ENCODE assay signal across 8 cellular contexts in the genomic region with DNA sequence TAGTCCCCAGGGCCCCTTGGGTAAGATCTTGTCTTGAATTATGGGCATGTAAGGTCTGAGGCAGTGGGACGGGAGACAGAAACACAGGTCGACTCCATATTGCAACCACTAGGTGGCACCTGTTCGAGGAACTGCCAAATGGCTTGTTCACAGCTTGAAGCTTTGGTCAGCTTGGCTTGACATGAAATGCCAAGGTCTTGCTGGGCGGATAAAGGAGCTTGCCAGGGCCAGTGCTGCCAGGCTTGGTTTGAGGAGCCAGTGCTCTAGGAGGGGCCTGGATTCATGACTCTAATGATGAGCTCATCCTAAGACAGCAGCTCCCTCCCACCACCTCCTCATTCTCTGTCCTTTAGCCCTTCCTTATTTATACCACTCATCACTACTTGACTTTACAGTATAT. TPM values are rescaled to one million over a fixed set of nuclear protein-coding genes. Genes with fewer than 3 reads are reported as not detected.
DNase-seq lines count a peak whose midpoint lies in the region; ATAC-seq and TF ChIP-seq lines count a peak whose summit lies in the region.

No MANE protein-coding gene starts in this region.

- WGBS in body of pancreas, 2 donors: 3% methylated on average over 4 of the region's 4 CpGs
- no CpG with 5 or more reads among the region's 4 CpGs for WGBS in iPS DF 6.9 (ENCODE audit: insufficient coverage, insufficient read length)

- DNase-seq in EH (ENCODE audit: low read depth) (peak; percentile 80), HCT116 (ENCODE audit: low read depth, low spot score) (peak; percentile 75), NCI-H1930 (lab: John Stamatoyannopoulos, UW) (peak; percentile 24 to 64), T1000 (lab: John Stamatoyannopoulos, UW) (peak; percentile 23), body of pancreas (peak; percentile 70 to 87 (median 82)), iPS DF 6.9 (ENCODE audit: low read depth, low spot score) (peak; percentile 72)
- peak; percentile 21 to 40 for DNase-seq in stimulated activated CD4-positive, alpha-beta T cell treated with anti-CD3 and anti-CD28 coated beads, Interleukin-12 subunit alpha, Interleukin-12 subunit beta, amount 100 ng/mL, for 24 hours (ENCODE audit: low read depth in 2 of 2)

- no peak overlapping the region for H3K9ac ChIP-seq in HCT116 (ENCODE audit: low read length)

- no peak overlapping the region for H3K4me3 ChIP-seq in HCT116 (replicated peaks in 1 of 2; ENCODE audit: low read depth in 1 of 2, low read length in 2 of 2)
- H3K4me3 ChIP-seq in body of pancreas: no peak overlapping the region
- H3K4me3 ChIP-seq in iPS DF 6.9 (ENCODE audit: low read length): no peak overlapping the region

- H3K79me2 ChIP-seq in HCT116 (ENCODE audit: insufficient read depth, low read length): no peaks in the 10 kb centered on the region

- POLR2A ChIA-PET in HCT116 (lab: Charles Lee): no interaction called here

- no peaks in the 10 kb centered on the region for H4K20me1 ChIP-seq in HCT116 (ENCODE audit: insufficient read depth)

- RAD21 ChIA-PET in HCT116 (lab: Charles Lee; ENCODE audit: low non-redundant PET in 1 of 2, low total read pairs in 2 of 2, uncharacterized antibody in 2 of 2, unreplicated experiment in 2 of 2): interaction anchor here (0.8 to 2.6 kb wide), 6 partner anchors 80 to 569 kb away, joined by 3 to 20 read pairs (median 5); no protein-coding TSS in a partner anchor

- peak overlapping the region; percentile 77 for H2AFZ ChIP-seq in HCT116 (ENCODE audit: low read depth, low read length, poor library complexity, severe bottlenecking)

- TF ChIP-seq POLR2A in HCT116 (IDR thresholded peaks at IDR 0.05; ENCODE audit: borderline replicate concordance, extremely low read depth, insufficient read depth, insufficient read length) (no peak), body of pancreas (IDR thresholded peaks at IDR 0.05) (no peak)

- H3K9me2 ChIP-seq in HCT116 (ENCODE audit: insufficient read depth): no peaks in the 10 kb centered on the region

- H3K9me3 ChIP-seq in HCT116 (ENCODE audit: control insufficient read depth in 1 of 2, insufficient read depth in 1 of 2, low read depth in 1 of 2, low read length in 2 of 2) (no peaks in the 10 kb centered on the region), body of pancreas (no peaks in the 10 kb centered on the region), iPS DF 6.9 (ENCODE audit: control insufficient read depth, insufficient read depth, low read length) (no peaks in the 10 kb centered on the region)

- intact Hi-C loops in HCT116 (cut with micrococcal nuclease) (loop anchor here (1.0 kb wide), 2 partner anchors 122 to 491 kb away; no protein-coding TSS in a partner anchor), body of pancreas (cut with DNase I) (loop anchor here (5.0 to 10.0 kb wide), 2 partner anchors 127 to 489 kb away; no protein-coding TSS in a partner anchor)

- no peak overlapping the region for H3K27ac ChIP-seq in HCT116 (ENCODE audit: low read depth, low read length)
- H3K27ac ChIP-seq in body of pancreas: no peak overlapping the region
- H3K27ac ChIP-seq in iPS DF 6.9 (ENCODE audit: low read length): no peak overlapping the region

- H3K4me1 ChIP-seq in HCT116 (ENCODE audit: control insufficient read depth in 1 of 2, insufficient read depth in 2 of 2, low read length in 2 of 2): 0 out of 4 replicates have a peak, but pooled peaks cover 0 to 2% of the 10 kb centered on the region in 2 experiments
- H3K4me1 ChIP-seq in body of pancreas: peaks cover 5% of the 10 kb centered on the region
- H3K4me1 ChIP-seq in iPS DF 6.9 (ENCODE audit: control insufficient read depth, insufficient read depth, low read length): no peaks in the 10 kb centered on the region; the same call in 1 of the 2 replicates

- H3K27me3 ChIP-seq in HCT116 (ENCODE audit: insufficient read depth, low read length) (no peaks in the 10 kb centered on the region), body of pancreas (no peaks in the 10 kb centered on the region), iPS DF 6.9 (ENCODE audit: control insufficient read depth, insufficient read depth, low read length) (no peaks in the 10 kb centered on the region)

- no peaks in the 10 kb centered on the region for H3K36me3 ChIP-seq in HCT116 (ENCODE audit: control insufficient read depth in 1 of 2, insufficient read depth in 2 of 2, low read length in 2 of 2)
- no peaks in the 10 kb centered on the region for H3K36me3 ChIP-seq in body of pancreas (replicated peaks in 1 of 2; ENCODE audit: insufficient read depth in 1 of 2, low read depth in 2 of 2)
- no peaks in the 10 kb centered on the region for H3K36me3 ChIP-seq in iPS DF 6.9 (ENCODE audit: control insufficient read depth, insufficient read depth, low read length)

- ATAC-seq in HCT116: peak; percentile 98
- peak; percentile 76 for ATAC-seq in body of pancreas
- no peak for ATAC-seq in GM19324 (IDR thresholded peaks at IDR 0.05; ENCODE audit: low FRiP score, unreplicated experiment)

- CTCF ChIA-PET in HCT116 (lab: Charles Lee): interaction anchor here (0.6 to 2.8 kb wide), 23 partner anchors 9 to 732 kb away, joined by 3 to 46 read pairs (median 3); no protein-coding TSS in a partner anchor

- TF ChIP-seq CTCF in HCT116 (IDR thresholded peaks at IDR 0.05 in 2 of 3, conservative IDR thresholded peaks at IDR 0.05 in 1 of 3; ENCODE audit: borderline replicate concordance in 1 of 3, insufficient read depth in 1 of 3, low read depth in 2 of 3, low read length in 2 of 3) (peak; percentile 81 to 85 (median 82)), body of pancreas (IDR thresholded peaks at IDR 0.05) (peak; percentile 64 to 86 (median 82))

- peak; percentile 76 for TF ChIP-seq RAD21 in HCT116 (IDR thresholded peaks at IDR 0.05; ENCODE audit: low read depth)

- BruUV-seq in HCT116 (replicated peaks; lab: Mats Ljungman, UMichigan): no TSS peak

- no peak overlapping the region for H3K4me2 ChIP-seq in HCT116 (ENCODE audit: low read length)

TF ChIP-seq in HCT116, 20 proteins besides CTCF, POLR2A, EP300 and RAD21:
- no peak for TF ChIP-seq ZBTB33 (IDR thresholded peaks at IDR 0.05; ENCODE audit: extremely low read depth, insufficient replicate concordance, low read length)
- peak; percentile 55 for TF ChIP-seq YY1 (IDR thresholded peaks at IDR 0.05; ENCODE audit: extremely low read depth, insufficient replicate concordance, low read depth, low read length)

RNA-seq across cellular contexts. Expression of gene NRIP3, which starts 11.9 kb away (rescaled TPM):
- 0.15 TPM for total RNA-seq in HCT116 (2021; ENCODE audit: unreplicated experiment)
- 0.01 and 0.10 TPM in 2 replicates for polyA plus RNA-seq in HCT116 (2012)
- 1 to 10 TPM in 1 of 2 donors, not detected in 1; 2.1 TPM for total RNA-seq in body of pancreas

RNA-seq across cellular contexts. Expression of gene TMEM9B, which starts 51.4 kb away (rescaled TPM):
- total RNA-seq in HCT116 (2021; ENCODE audit: unreplicated experiment) (26.8 TPM), body of pancreas (10 to 100 TPM; 19.4 to 62.5 TPM)
- polyA plus RNA-seq in HCT116 (2012): 14.9 and 19.6 TPM in 2 replicates

Comparison
In these comparisons a context has a peak if more than half of its experiments do, and no peak if none do; other contexts are left out.
1. DNase-seq: peak in every context shown above with its lines; median percentile 82 in body of pancreas; 80 in EH; 75 in HCT116; 72 in iPS DF 6.9; 44 in NCI-H1930; 30 in stimulated activated CD4-positive, alpha-beta T cell treated with anti-CD3 and anti-CD28 coated beads, Interleukin-12 subunit alpha, Interleukin-12 subunit beta, amount 100 ng/mL, for 24 hours; 23 in T1000.